In genomic region chr4:4256799-4257198, GRCh38 we compare ENCODE assay signal across 15 cellular contexts. TPM values are rescaled to one million over a fixed set of nuclear protein-coding genes. Genes with fewer than 3 reads are reported as not detected.
DNase-seq lines count a peak whose midpoint lies in the region; ATAC-seq and TF ChIP-seq lines count a peak whose summit lies in the region.
"Had no signal": no experiment of that assay in that cellular context is flagged by ENCODE, and none has a peak within 500 bp of the region (broad histone marks: within the 10 kb centered on the region; RNA-seq: fewer than 3 reads in every experiment).

No MANE protein-coding gene starts in this region.

- no peaks in the 10 kb centered on the region for H3K27me3 ChIP-seq in DND-41 (ENCODE audit: insufficient read depth, low read length, poor library complexity)
- no peaks in the 10 kb centered on the region; the same call in 1 of the 2 replicates for H3K27me3 ChIP-seq in H7 (ENCODE audit: control insufficient read depth, insufficient read depth, low read length)

- intact Hi-C loops in posterior cingulate gyrus (cut with DNase I) (no loop called here), lower leg skin (cut with DNase I; ENCODE audit: low total_unique reads) (loop anchor here (5.0 kb wide), 1 partner anchor 81 kb away; no protein-coding TSS in a partner anchor)

- no peak for TF ChIP-seq POLR2A in lower leg skin (IDR thresholded peaks at IDR 0.05)

- DNase-seq in DND-41 (peak; percentile 16), H7 (peak; percentile 56), RPMI8226 (peak; percentile 8), iPS-NIHi11 (ENCODE audit: low spot score) (peak; percentile 33), posterior cingulate gyrus (no peak), lower leg skin (ENCODE audit: low spot score in 2 of 2) (no peak), ureter (ENCODE audit: low spot score) (no peak)
- DNase-seq: DMS 273 treated with DMSO at 0.1 percent for 48 hours, NCI-H187, NCI-H2171 treated with DMSO at 0.1 percent for 48 hours, NCI-H510A treated with DMSO at 0.1 percent for 48 hours, OCI-M1 had no signal

- H3K4me3 ChIP-seq in DND-41 (ENCODE audit: low read depth in 1 of 2, low read length in 2 of 2) (no peak overlapping the region), H7 (ENCODE audit: insufficient read depth, low read depth, low read length) (no peak overlapping the region), lower leg skin (ENCODE audit: low read depth, poor library complexity, severe bottlenecking) (no peak overlapping the region)
- H3K4me3 ChIP-seq: SJSA1 had no signal

- no peaks in the 10 kb centered on the region for H3K4me1 ChIP-seq in DND-41 (ENCODE audit: insufficient read depth, low read length)
- H3K4me1 ChIP-seq: SJSA1 had no signal

- TF ChIP-seq CTCF in DND-41 (IDR thresholded peaks at IDR 0.05; ENCODE audit: borderline replicate concordance, extremely low read depth, low read length, poor library complexity, severe bottlenecking): no peak
- TF ChIP-seq CTCF in lower leg skin (IDR thresholded peaks at IDR 0.05): no peak

- H3K9me3 ChIP-seq in DND-41 (ENCODE audit: insufficient read depth, low read length, severe bottlenecking): no peaks in the 10 kb centered on the region
- H3K9me3 ChIP-seq: SJSA1 had no signal

- H3K36me3 ChIP-seq in DND-41 (ENCODE audit: insufficient read depth, low read length) (no peaks in the 10 kb centered on the region), H7 (replicated peaks; ENCODE audit: control insufficient read depth, insufficient read depth, low read length) (no peaks in the 10 kb centered on the region)
- H3K36me3 ChIP-seq: SJSA1 had no signal

- no peak overlapping the region for H3K4me2 ChIP-seq in DND-41 (ENCODE audit: insufficient read depth, low read length)

- H3K27ac ChIP-seq in DND-41 (ENCODE audit: low read length): no peak overlapping the region
- H3K27ac ChIP-seq: SJSA1 had no signal

- WGBS in lower leg skin, 2 donors: 67 to 69% methylated on average over 9 to 10 of the region's 10 CpGs

- no peaks in the 10 kb centered on the region for H3K79me2 ChIP-seq in DND-41 (ENCODE audit: insufficient read depth, low read length)

- ATAC-seq in DND-41 (ENCODE audit: insufficient read depth, low read depth) (peak; percentile 59; the same call in 2 of the 3 replicates), HG02973 (IDR thresholded peaks at IDR 0.05; ENCODE audit: unreplicated experiment) (no peak)
- ATAC-seq: CD8-positive, alpha-beta T cell had no signal

- H4K20me1 ChIP-seq in DND-41 (ENCODE audit: insufficient read depth, low read length): no peaks in the 10 kb centered on the region

- H2AFZ ChIP-seq in DND-41 (ENCODE audit: low read depth, low read length): no peak overlapping the region

- H3K9ac ChIP-seq in DND-41 (ENCODE audit: low read depth, low read length): no peak overlapping the region

RNA-seq across cellular contexts. Expression of gene TMEM128, which starts 8.8 kb away (rescaled TPM):
- 40.6 and 45.6 TPM in 2 replicates for total RNA-seq in H7 (2014; rRNA removed; shearing (Covaris generic))
- total RNA-seq in lower leg skin: 10 to 100 TPM; 19.5 to 24.5 (median 20.6) TPM
- 26.8 TPM for total RNA-seq in ureter

RNA-seq across cellular contexts. Expression of gene OTOP1, which starts 30.1 kb away (rescaled TPM):
- total RNA-seq in H7 (2014; rRNA removed; shearing (Covaris generic)): not detected in 2 replicates
- under 1 TPM in 2 of 4 donors, not detected in 2; 0.23 to 0.37 TPM for total RNA-seq in lower leg skin
- total RNA-seq in ureter: not detected
- total RNA-seq: CD8-positive, alpha-beta T cell; SJSA1 had no signal

RNA-seq across cellular contexts. Expression of gene LYAR, which starts 33.2 kb away (rescaled TPM):
- 31.1 and 39.9 TPM in 2 replicates for total RNA-seq in H7 (2014; rRNA removed; shearing (Covaris generic))
- total RNA-seq in lower leg skin (10 to 100 TPM in 2 of 4 donors, 1 to 10 TPM in 2; 5.9 to 13.2 (median 10.0) TPM), ureter (14.6 TPM)

RNA-seq across cellular contexts. Expression of gene ZBTB49, which starts 33.3 kb away (rescaled TPM):
- total RNA-seq in H7 (2014; rRNA removed; shearing (Covaris generic)): 2.4 and 3.7 TPM in 2 replicates
- total RNA-seq in lower leg skin (10 to 100 TPM in 1 of 4 donors, 1 to 10 TPM in 3; 4.9 to 29.5 (median 6.9) TPM), ureter (11.9 TPM)

Comparison
In these comparisons a context has a peak if more than half of its experiments do, and no peak if none do; other contexts are left out.
1. DNase-seq: peak in DND-41 (single experiment), H7 (single experiment), RPMI8226 (single experiment) and iPS-NIHi11 (single experiment); none in posterior cingulate gyrus (0 of 10), lower leg skin (0 of 2) and ureter (single experiment).